In the genomic region with DNA sequence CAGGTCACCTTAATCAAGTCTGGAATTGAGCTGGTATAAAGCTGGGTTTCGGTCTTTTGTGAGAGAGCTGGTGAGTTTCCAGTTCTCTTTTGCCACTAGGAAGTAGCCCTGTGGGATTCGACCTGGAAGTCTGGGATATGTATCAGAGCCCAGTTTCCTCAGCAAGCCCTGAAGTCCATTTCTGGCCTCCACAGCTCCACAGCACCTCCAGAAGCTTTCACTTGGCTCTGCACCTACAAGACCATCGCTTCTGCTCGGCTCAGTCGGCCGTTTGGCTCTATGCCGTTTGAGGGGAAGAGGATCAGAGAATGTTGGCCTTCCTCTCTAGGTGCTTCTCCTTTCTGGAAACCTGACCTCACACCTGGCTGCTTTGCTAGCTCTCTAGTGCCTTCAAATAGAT, we compare ENCODE assay signal across 9 cellular contexts.
DNase-seq lines count a peak whose midpoint lies in the region; TF ChIP-seq lines count a peak whose summit lies in the region.
"Had no signal": no experiment of that assay in that cellular context is flagged by ENCODE, and none has a peak within 500 bp of the region (broad histone marks: within the 10 kb centered on the region; RNA-seq: fewer than 3 reads in every experiment).

No MANE protein-coding gene starts in this region.

- peaks cover 79% of the 10 kb centered on the region for H3K36me3 Mint-ChIP-seq in activated T-cell treated with anti-CD3 and anti-CD28 coated beads, Interleukin-2, amount 50 U/mL, for 24 hours (ENCODE audit: low read depth)

- H3K4me1 ChIP-seq in cardiac muscle cell (ENCODE audit: low read depth) (peaks cover 33% of the 10 kb centered on the region), sigmoid colon (peaks cover 0 to 16% (median 11%) of the 10 kb centered on the region in 4 donors)

- H3K9me3 ChIP-seq in cardiac muscle cell (ENCODE audit: low read depth): no peaks in the 10 kb centered on the region
- H3K9me3 ChIP-seq in sigmoid colon: peaks cover 0 to 2% (median 0%) of the 10 kb centered on the region in 4 donors

- H3K4me3 ChIP-seq in WI38 (ENCODE audit: low read depth, low read length) (no peak overlapping the region), cardiac muscle cell (no peak overlapping the region), sigmoid colon (no peak overlapping the region)

- H3K27ac ChIP-seq in cardiac muscle cell (no peak overlapping the region), sigmoid colon (peak overlapping the region; percentile 12 to 38 (median 34))

- no peaks in the 10 kb centered on the region for H3K27me3 Mint-ChIP-seq in activated T-cell treated with anti-CD3 and anti-CD28 coated beads, Interleukin-2, amount 50 U/mL, for 24 hours
- H3K27me3 Mint-ChIP-seq: activated naive CD8-positive, alpha-beta T cell treated with anti-CD3 and anti-CD28 coated beads, Interleukin-2, amount 10 ng/mL, durations not matched to agents 7 days and 5 days had no signal

- no peak for TF ChIP-seq EP300 in sigmoid colon (IDR thresholded peaks at IDR 0.05)

- no peak overlapping the region for H3K4me3 Mint-ChIP-seq in activated T-cell treated with anti-CD3 and anti-CD28 coated beads, Interleukin-2, amount 50 U/mL, for 24 hours
- H3K4me3 Mint-ChIP-seq: activated naive CD8-positive, alpha-beta T cell treated with anti-CD3 and anti-CD28 coated beads, Interleukin-2, amount 10 ng/mL, durations not matched to agents 7 days and 5 days had no signal

- peak; percentile 49 to 88 for DNase-seq in cardiac muscle cell (ENCODE audit: low read depth in 1 of 2, low spot score in 1 of 2)
- peak; percentile 87 for DNase-seq in sigmoid colon
- no peak for DNase-seq in activated T-cell treated with anti-CD3 and anti-CD28 coated beads, Interleukin-2, amount 50 U/mL, for 24 hours
- DNase-seq in NCI-H1436 treated with DMSO at 0.1 percent for 48 hours (lab: John Stamatoyannopoulos, UW): no peak
- no peak for DNase-seq in activated CD8-positive, alpha-beta memory T cell treated with anti-CD3 and anti-CD28 coated beads, Interleukin-2, amount 50 U/mL, for 4 hours
- no peak for DNase-seq in mesenteric fat pad (ENCODE audit: low spot score)
- DNase-seq: activated naive CD8-positive, alpha-beta T cell treated with anti-CD3 and anti-CD28 coated beads, Interleukin-2, amount 10 ng/mL, durations not matched to agents 7 days and 5 days had no signal

- 37 to 60% methylated on average over 7 of the region's 7 CpGs for WGBS in sigmoid colon, 2 donors

- H3K4me1 Mint-ChIP-seq in activated T-cell treated with anti-CD3 and anti-CD28 coated beads, Interleukin-2, amount 50 U/mL, for 24 hours (ENCODE audit: low read depth): peaks cover 56% of the 10 kb centered on the region

- H3K27ac Mint-ChIP-seq in activated T-cell treated with anti-CD3 and anti-CD28 coated beads, Interleukin-2, amount 50 U/mL, for 24 hours: no peak overlapping the region
- H3K27ac Mint-ChIP-seq: activated naive CD8-positive, alpha-beta T cell treated with anti-CD3 and anti-CD28 coated beads, Interleukin-2, amount 10 ng/mL, durations not matched to agents 7 days and 5 days had no signal

- no peak for TF ChIP-seq POLR2A in sigmoid colon (IDR thresholded peaks at IDR 0.05)

- TF ChIP-seq CTCF in GM12873 (IDR thresholded peaks at IDR 0.05; ENCODE audit: insufficient read depth, low read depth, low read length, missing control alignments) (peak; percentile 30), WI38 (IDR thresholded peaks at IDR 0.05; ENCODE audit: low read depth, low read length) (peak; percentile 37), cardiac muscle cell (IDR thresholded peaks at IDR 0.05; ENCODE audit: low read depth, low read length) (peak; percentile 75), sigmoid colon (IDR thresholded peaks at IDR 0.05) (peak; percentile 23 to 52 (median 40))

- H3K27me3 ChIP-seq in cardiac muscle cell (no peaks in the 10 kb centered on the region), sigmoid colon (no peaks in the 10 kb centered on the region)

- no peaks in the 10 kb centered on the region for H3K36me3 ChIP-seq in cardiac muscle cell
- H3K36me3 ChIP-seq in sigmoid colon: no peaks in the 10 kb centered on the region

- H3K9me3 Mint-ChIP-seq in activated T-cell treated with anti-CD3 and anti-CD28 coated beads, Interleukin-2, amount 50 U/mL, for 24 hours: no peaks in the 10 kb centered on the region
- H3K9me3 Mint-ChIP-seq: activated naive CD8-positive, alpha-beta T cell treated with anti-CD3 and anti-CD28 coated beads, Interleukin-2, amount 10 ng/mL, durations not matched to agents 7 days and 5 days had no signal

- intact Hi-C loops in sigmoid colon (cut with DNase I): loop anchor here (5.0 kb wide), 1 partner anchor 553 kb away; no protein-coding TSS in a partner anchor

Comparison
In these comparisons a context has a peak if more than half of its experiments do, and no peak if none do; other contexts are left out.
1. DNase-seq: peak in cardiac muscle cell (2 of 2) and sigmoid colon (single experiment); none in activated T-cell treated with anti-CD3 and anti-CD28 coated beads, Interleukin-2, amount 50 U/mL, for 24 hours (single experiment), NCI-H1436 treated with DMSO at 0.1 percent for 48 hours (single experiment), activated CD8-positive, alpha-beta memory T cell treated with anti-CD3 and anti-CD28 coated beads, Interleukin-2, amount 50 U/mL, for 4 hours (single experiment) and mesenteric fat pad (single experiment).
2. Peak in every context shown above with its lines, with median percentiles within 50 percentile points of each other: CTCF ChIP-seq.